In genomic region chr14:92922883-92923743, GRCh38 we compare ENCODE assay signal across 9 cellular contexts. TPM values are rescaled to one million over a fixed set of nuclear protein-coding genes. Genes with fewer than 3 reads are reported as not detected.
A peak's percentile ranks its signal among the peaks of the same experiment; 100 is the strongest.
DNase-seq lines count a peak whose midpoint lies in the region; ATAC-seq, FAIRE-seq and TF ChIP-seq lines count a peak whose summit lies in the region.
"Had no signal": no experiment of that assay in that cellular context is flagged by ENCODE, and none has a peak within 500 bp of the region (broad histone marks: within the 10 kb centered on the region; RNA-seq: fewer than 3 reads in every experiment).

Gene CHGA, plus strand, starts transcription at chr14:92923150. Its CDS starts 210 bp downstream, at chr14:92923360.

- WGBS in iPS DF 6.9 (ENCODE audit: insufficient coverage, insufficient read length): no CpG with 5 or more reads among the region's 86 CpGs

- peak; percentile 39 for ATAC-seq in CD4-positive, alpha-beta T cell (ENCODE audit: poor library complexity)
- ATAC-seq in RWPE2 (ENCODE audit: low read depth) (peak; percentile 37; the same call in 2 of the 3 replicates), HG02571 (IDR thresholded peaks at IDR 0.05; ENCODE audit: unreplicated experiment) (no peak)

- peak within 1 kb of the TSS; percentile 61 for H3K4me3 ChIP-seq in HUES6 (ENCODE audit: low read depth, low read length)
- no peak within 1 kb of the TSS for H3K4me3 ChIP-seq in RWPE2 (ENCODE audit: severe bottlenecking)
- no peak within 1 kb of the TSS for H3K4me3 ChIP-seq in adipocyte (ENCODE audit: low read length)
- H3K4me3 ChIP-seq in iPS DF 6.9 (ENCODE audit: low read length): peak within 1 kb of the TSS; percentile 56; the same call in 1 of the 2 replicates

- no peak for TF ChIP-seq POLR2A in H54 (IDR thresholded peaks at IDR 0.05; ENCODE audit: low read depth, low read length)

- no peak within 1 kb of the TSS for H3K27ac ChIP-seq in CD4-positive, alpha-beta T cell (ENCODE audit: low read depth, low read length)
- H3K27ac ChIP-seq in HUES6 (ENCODE audit: low read depth, low read length) (no peak within 1 kb of the TSS), RWPE2 (ENCODE audit: poor library complexity, severe bottlenecking) (no peak within 1 kb of the TSS), iPS DF 6.9 (ENCODE audit: low read length) (no peak within 1 kb of the TSS)

- no peak within 1 kb of the TSS for H3K27ac Mint-ChIP-seq in CD4-positive, alpha-beta T cell

- no peaks in the 10 kb centered on the region for H3K9me3 ChIP-seq in CD4-positive, alpha-beta T cell (ENCODE audit: control insufficient read depth, low read length)
- H3K9me3 ChIP-seq in HUES6 (ENCODE audit: control insufficient read depth, insufficient read depth, low read depth, low read length): no peaks in the 10 kb centered on the region
- no peaks in the 10 kb centered on the region for H3K9me3 ChIP-seq in RWPE2 (ENCODE audit: severe bottlenecking)
- peaks cover 5% of the 10 kb centered on the region for H3K9me3 ChIP-seq in adipocyte (ENCODE audit: control insufficient read depth, low read length)
- H3K9me3 ChIP-seq in iPS DF 6.9 (ENCODE audit: control insufficient read depth, insufficient read depth, low read length): no peaks in the 10 kb centered on the region

- H3K9ac ChIP-seq in HUES6 (ENCODE audit: low read length) (no peak within 1 kb of the TSS), adipocyte (ENCODE audit: low read length) (no peak within 1 kb of the TSS)

- peak in 9 of 10 experiments; percentile 17 to 59 (median 30) for DNase-seq in CD4-positive, alpha-beta T cell
- DNase-seq in RWPE2 (ENCODE audit: low spot score): peak; percentile 76
- DNase-seq in adipocyte (ENCODE audit: low read depth): peak; percentile 66
- no peak for DNase-seq in iPS DF 6.9 (ENCODE audit: low read depth, low spot score)
- peak; percentile 36 for DNase-seq in stimulated activated CD4-positive, alpha-beta T cell treated with anti-CD3 and anti-CD28 coated beads, Interleukin-1b, Interleukin-23, amount 100 ng/mL, for 48 hours
- DNase-seq in H54 (ENCODE audit: insufficient read length, low spot score): no peak

- intact Hi-C loops in CD4-positive, alpha-beta T cell (cut with DNase I, micrococcal nuclease): no loop called here

- peaks cover 5% of the 10 kb centered on the region for H3K9me3 Mint-ChIP-seq in CD4-positive, alpha-beta T cell

- POLR2A ChIA-PET in CD4-positive, alpha-beta T cell (lab: Charles Lee): no interaction called here

- peaks cover 58% of the 10 kb centered on the region for H3K27me3 Mint-ChIP-seq in CD4-positive, alpha-beta T cell

- TF ChIP-seq CTCF in CD4-positive, alpha-beta T cell (IDR thresholded peaks at IDR 0.05): no peak
- TF ChIP-seq CTCF in RWPE2 (IDR thresholded peaks at IDR 0.05; ENCODE audit: poor library complexity, severe bottlenecking): no peak

- H3K4me3 Mint-ChIP-seq in CD4-positive, alpha-beta T cell: no peak within 1 kb of the TSS

- CTCF ChIA-PET in CD4-positive, alpha-beta T cell (lab: Charles Lee): no interaction called here

- peaks cover 9% of the 10 kb centered on the region for H3K4me1 ChIP-seq in HUES6 (ENCODE audit: control insufficient read depth, insufficient read depth, low read length)
- H3K4me1 ChIP-seq in RWPE2 (ENCODE audit: insufficient read depth, poor library complexity, severe bottlenecking): peaks cover 21% of the 10 kb centered on the region
- no peaks in the 10 kb centered on the region for H3K4me1 ChIP-seq in adipocyte (ENCODE audit: control insufficient read depth, insufficient read depth, low read length)
- H3K4me1 ChIP-seq in iPS DF 6.9 (ENCODE audit: control insufficient read depth, insufficient read depth, low read length): peaks cover 4% of the 10 kb centered on the region

- peaks cover 15% of the 10 kb centered on the region for H3K27me3 ChIP-seq in CD4-positive, alpha-beta T cell (ENCODE audit: control insufficient read depth, insufficient read depth, low read length)
- H3K27me3 ChIP-seq in HUES6 (ENCODE audit: control insufficient read depth, insufficient read depth, low read length) (peaks cover 82% of the 10 kb centered on the region), RWPE2 (ENCODE audit: insufficient read depth, poor library complexity, severe bottlenecking) (peaks cover 19% of the 10 kb centered on the region), adipocyte (replicated peaks; ENCODE audit: control insufficient read depth, insufficient read depth, low read length) (peaks cover 80% of the 10 kb centered on the region), iPS DF 6.9 (ENCODE audit: control insufficient read depth, insufficient read depth, low read length) (no peaks in the 10 kb centered on the region)

- H3K36me3 Mint-ChIP-seq in CD4-positive, alpha-beta T cell (ENCODE audit: low read depth): no peaks in the 10 kb centered on the region

- FAIRE-seq in H54 (lab: Jason Lieb, UNC): no peak

- no peaks in the 10 kb centered on the region for H3K4me1 Mint-ChIP-seq in CD4-positive, alpha-beta T cell (ENCODE audit: low read depth)

- H3K36me3 ChIP-seq in HUES6 (ENCODE audit: control insufficient read depth, insufficient read depth, low read length) (no peaks in the 10 kb centered on the region), RWPE2 (ENCODE audit: low read depth) (no peaks in the 10 kb centered on the region), adipocyte (ENCODE audit: control insufficient read depth, insufficient read depth, low read length, severe bottlenecking) (no peaks in the 10 kb centered on the region), iPS DF 6.9 (ENCODE audit: control insufficient read depth, insufficient read depth, low read length) (no peaks in the 10 kb centered on the region)

RNA-seq across cellular contexts. Expression of gene CHGA, which starts in this region (rescaled TPM):
- total RNA-seq in CD4-positive, alpha-beta T cell: not detected
- total RNA-seq: epithelial cell of proximal tubule had no signal

Comparison
In these comparisons a context has a peak if more than half of its experiments do, and no peak if none do; other contexts are left out.
1. Peak in DNase-seq and ATAC-seq in CD4-positive, alpha-beta T cell; RNA of the gene not detected or under 1 TPM.
2. DNase-seq: peak in RWPE2 (single experiment), adipocyte (single experiment) and stimulated activated CD4-positive, alpha-beta T cell treated with anti-CD3 and anti-CD28 coated beads, Interleukin-1b, Interleukin-23, amount 100 ng/mL, for 48 hours (single experiment); none in iPS DF 6.9 (single experiment) and H54 (single experiment).
3. H3K4me3 ChIP-seq: peak in HUES6 (single experiment) and iPS DF 6.9 (single experiment); none in RWPE2 (single experiment) and adipocyte (single experiment).